In the genomic region with DNA sequence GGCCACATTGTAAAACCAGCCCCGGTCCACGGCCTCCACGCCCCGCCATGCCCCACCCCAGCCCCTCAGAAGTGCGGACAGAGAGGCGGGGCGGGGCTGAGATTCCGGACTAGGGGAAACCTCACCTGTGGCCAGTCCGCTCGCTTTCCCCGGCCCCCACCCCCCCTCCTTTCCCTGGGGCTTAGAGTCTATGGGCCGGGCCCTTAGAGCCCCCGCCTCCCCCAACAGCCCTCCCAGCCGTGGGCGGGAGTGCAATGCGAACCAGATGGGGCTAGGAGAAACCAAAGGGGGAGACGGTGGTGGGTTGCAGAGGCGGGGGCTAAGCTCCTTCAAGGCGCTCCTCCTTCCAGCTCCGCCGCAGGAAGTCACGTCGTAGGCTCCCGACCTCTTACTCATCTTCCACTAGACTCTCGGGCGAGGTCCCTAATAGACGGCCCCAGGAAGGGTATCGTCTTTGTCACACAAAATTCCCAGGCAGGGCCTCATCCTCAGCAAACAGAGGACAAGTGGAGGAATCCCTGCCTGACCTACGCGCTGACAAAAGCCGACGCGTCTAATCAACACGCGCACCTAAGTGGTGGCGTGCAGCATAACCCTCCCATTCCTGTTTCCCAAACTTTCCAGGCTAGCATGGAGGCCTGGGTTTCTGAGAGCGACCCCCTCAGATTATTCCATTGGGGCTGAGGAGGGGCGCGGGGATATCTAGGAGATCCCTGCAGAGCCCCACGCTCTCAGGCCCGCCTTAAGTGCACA, we compare ENCODE assay signal across 1 cellular context.
TF ChIP-seq lines count a peak whose summit lies in the region.

No MANE protein-coding gene starts in this region.

TF ChIP-seq in GM12878, 131 proteins besides CTCF, POLR2A, EP300 and RAD21 (continued from another document and continues in another):
- TF ChIP-seq GABPA (IDR thresholded peaks at IDR 0.05; ENCODE audit: low read depth): no peak
- no peak for TF ChIP-seq RAD51 (IDR thresholded peaks at IDR 0.05)
- TF ChIP-seq RELA (IDR thresholded peaks at IDR 0.05; ENCODE audit: borderline replicate concordance, partially characterized antibody): peak; percentile 14
- TF ChIP-seq, protein P1, sequence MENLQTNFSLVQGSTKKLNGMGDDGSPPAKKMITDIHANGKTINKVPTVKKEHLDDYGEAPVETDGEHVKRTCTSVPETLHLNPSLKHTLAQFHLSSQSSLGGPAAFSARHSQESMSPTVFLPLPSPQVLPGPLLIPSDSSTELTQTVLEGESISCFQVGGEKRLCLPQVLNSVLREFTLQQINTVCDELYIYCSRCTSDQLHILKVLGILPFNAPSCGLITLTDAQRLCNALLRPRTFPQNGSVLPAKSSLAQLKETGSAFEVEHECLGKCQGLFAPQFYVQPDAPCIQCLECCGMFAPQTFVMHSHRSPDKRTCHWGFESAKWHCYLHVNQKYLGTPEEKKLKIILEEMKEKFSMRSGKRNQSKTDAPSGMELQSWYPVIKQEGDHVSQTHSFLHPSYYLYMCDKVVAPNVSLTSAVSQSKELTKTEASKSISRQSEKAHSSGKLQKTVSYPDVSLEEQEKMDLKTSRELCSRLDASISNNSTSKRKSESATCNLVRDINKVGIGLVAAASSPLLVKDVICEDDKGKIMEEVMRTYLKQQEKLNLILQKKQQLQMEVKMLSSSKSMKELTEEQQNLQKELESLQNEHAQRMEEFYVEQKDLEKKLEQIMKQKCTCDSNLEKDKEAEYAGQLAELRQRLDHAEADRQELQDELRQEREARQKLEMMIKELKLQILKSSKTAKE (IDR thresholded peaks at IDR 0.05; ENCODE audit: low read depth, poor library complexity, severe bottlenecking): no peak
- no peak for TF ChIP-seq NFXL1 (IDR thresholded peaks at IDR 0.05; ENCODE audit: borderline replicate concordance)
- TF ChIP-seq HDAC2 (IDR thresholded peaks at IDR 0.05): no peak
- TF ChIP-seq, protein P2, sequence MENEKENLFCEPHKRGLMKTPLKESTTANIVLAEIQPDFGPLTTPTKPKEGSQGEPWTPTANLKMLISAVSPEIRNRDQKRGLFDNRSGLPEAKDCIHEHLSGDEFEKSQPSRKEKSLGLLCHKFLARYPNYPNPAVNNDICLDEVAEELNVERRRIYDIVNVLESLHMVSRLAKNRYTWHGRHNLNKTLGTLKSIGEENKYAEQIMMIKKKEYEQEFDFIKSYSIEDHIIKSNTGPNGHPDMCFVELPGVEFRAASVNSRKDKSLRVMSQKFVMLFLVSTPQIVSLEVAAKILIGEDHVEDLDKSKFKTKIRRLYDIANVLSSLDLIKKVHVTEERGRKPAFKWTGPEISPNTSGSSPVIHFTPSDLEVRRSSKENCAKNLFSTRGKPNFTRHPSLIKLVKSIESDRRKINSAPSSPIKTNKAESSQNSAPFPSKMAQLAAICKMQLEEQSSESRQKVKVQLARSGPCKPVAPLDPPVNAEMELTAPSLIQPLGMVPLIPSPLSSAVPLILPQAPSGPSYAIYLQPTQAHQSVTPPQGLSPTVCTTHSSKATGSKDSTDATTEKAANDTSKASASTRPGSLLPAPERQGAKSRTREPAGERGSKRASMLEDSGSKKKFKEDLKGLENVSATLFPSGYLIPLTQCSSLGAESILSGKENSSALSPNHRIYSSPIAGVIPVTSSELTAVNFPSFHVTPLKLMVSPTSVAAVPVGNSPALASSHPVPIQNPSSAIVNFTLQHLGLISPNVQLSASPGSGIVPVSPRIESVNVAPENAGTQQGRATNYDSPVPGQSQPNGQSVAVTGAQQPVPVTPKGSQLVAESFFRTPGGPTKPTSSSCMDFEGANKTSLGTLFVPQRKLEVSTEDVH (IDR thresholded peaks at IDR 0.05; ENCODE audit: low read depth, partially characterized antibody): no peak
- TF ChIP-seq, protein P3, sequence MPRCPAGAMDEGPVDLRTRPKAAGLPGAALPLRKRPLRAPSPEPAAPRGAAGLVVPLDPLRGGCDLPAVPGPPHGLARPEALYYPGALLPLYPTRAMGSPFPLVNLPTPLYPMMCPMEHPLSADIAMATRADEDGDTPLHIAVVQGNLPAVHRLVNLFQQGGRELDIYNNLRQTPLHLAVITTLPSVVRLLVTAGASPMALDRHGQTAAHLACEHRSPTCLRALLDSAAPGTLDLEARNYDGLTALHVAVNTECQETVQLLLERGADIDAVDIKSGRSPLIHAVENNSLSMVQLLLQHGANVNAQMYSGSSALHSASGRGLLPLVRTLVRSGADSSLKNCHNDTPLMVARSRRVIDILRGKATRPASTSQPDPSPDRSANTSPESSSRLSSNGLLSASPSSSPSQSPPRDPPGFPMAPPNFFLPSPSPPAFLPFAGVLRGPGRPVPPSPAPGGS (IDR thresholded peaks at IDR 0.05; ENCODE audit: borderline replicate concordance, insufficient read depth, low read depth, low read length, poor library complexity, severe bottlenecking): no peak
- TF ChIP-seq, protein P4, sequence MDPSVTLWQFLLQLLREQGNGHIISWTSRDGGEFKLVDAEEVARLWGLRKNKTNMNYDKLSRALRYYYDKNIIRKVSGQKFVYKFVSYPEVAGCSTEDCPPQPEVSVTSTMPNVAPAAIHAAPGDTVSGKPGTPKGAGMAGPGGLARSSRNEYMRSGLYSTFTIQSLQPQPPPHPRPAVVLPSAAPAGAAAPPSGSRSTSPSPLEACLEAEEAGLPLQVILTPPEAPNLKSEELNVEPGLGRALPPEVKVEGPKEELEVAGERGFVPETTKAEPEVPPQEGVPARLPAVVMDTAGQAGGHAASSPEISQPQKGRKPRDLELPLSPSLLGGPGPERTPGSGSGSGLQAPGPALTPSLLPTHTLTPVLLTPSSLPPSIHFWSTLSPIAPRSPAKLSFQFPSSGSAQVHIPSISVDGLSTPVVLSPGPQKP (IDR thresholded peaks at IDR 0.05; ENCODE audit: low read depth, low read length): no peak
- TF ChIP-seq ZBED1 (IDR thresholded peaks at IDR 0.05; ENCODE audit: borderline replicate concordance): peak; percentile 82; the same call in 1 of the 2 replicates
- TF ChIP-seq HDGF (IDR thresholded peaks at IDR 0.05): no peak
- peak; percentile 38; the same call in 1 of the 2 replicates for TF ChIP-seq TCF3 (IDR thresholded peaks at IDR 0.05; ENCODE audit: borderline replicate concordance, insufficient read depth, low read depth, low read length)
- no peak for TF ChIP-seq YBX1 (IDR thresholded peaks at IDR 0.05)
- no peak for TF ChIP-seq NR2F1 (conservative IDR thresholded peaks at IDR 0.05)
- TF ChIP-seq, protein P5, sequence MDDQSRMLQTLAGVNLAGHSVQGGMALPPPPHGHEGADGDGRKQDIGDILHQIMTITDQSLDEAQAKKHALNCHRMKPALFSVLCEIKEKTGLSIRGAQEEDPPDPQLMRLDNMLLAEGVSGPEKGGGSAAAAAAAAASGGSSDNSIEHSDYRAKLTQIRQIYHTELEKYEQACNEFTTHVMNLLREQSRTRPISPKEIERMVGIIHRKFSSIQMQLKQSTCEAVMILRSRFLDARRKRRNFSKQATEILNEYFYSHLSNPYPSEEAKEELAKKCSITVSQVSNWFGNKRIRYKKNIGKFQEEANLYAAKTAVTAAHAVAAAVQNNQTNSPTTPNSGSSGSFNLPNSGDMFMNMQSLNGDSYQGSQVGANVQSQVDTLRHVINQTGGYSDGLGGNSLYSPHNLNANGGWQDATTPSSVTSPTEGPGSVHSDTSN (IDR thresholded peaks at IDR 0.05; ENCODE audit: insufficient replicate concordance, low read depth, low read length): no peak
- TF ChIP-seq, protein P6, sequence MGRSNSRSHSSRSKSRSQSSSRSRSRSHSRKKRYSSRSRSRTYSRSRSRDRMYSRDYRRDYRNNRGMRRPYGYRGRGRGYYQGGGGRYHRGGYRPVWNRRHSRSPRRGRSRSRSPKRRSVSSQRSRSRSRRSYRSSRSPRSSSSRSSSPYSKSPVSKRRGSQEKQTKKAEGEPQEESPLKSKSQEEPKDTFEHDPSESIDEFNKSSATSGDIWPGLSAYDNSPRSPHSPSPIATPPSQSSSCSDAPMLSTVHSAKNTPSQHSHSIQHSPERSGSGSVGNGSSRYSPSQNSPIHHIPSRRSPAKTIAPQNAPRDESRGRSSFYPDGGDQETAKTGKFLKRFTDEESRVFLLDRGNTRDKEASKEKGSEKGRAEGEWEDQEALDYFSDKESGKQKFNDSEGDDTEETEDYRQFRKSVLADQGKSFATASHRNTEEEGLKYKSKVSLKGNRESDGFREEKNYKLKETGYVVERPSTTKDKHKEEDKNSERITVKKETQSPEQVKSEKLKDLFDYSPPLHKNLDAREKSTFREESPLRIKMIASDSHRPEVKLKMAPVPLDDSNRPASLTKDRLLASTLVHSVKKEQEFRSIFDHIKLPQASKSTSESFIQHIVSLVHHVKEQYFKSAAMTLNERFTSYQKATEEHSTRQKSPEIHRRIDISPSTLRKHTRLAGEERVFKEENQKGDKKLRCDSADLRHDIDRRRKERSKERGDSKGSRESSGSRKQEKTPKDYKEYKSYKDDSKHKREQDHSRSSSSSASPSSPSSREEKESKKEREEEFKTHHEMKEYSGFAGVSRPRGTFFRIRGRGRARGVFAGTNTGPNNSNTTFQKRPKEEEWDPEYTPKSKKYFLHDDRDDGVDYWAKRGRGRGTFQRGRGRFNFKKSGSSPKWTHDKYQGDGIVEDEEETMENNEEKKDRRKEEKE (IDR thresholded peaks at IDR 0.05): no peak
- peak in 1 of 2 experiments; percentile 42; a peak in 1 of 4 replicates for TF ChIP-seq BHLHE40 (IDR thresholded peaks at IDR 0.05; ENCODE audit: borderline replicate concordance in 1 of 2, low read depth in 2 of 2, low read length in 1 of 2)
- TF ChIP-seq JUND (IDR thresholded peaks at IDR 0.05; ENCODE audit: low read depth, low read length): no peak
- TF ChIP-seq PAX8 (IDR thresholded peaks at IDR 0.05): no peak
- no peak for TF ChIP-seq FOXM1 (IDR thresholded peaks at IDR 0.05; ENCODE audit: low read depth, low read length)
- TF ChIP-seq RUNX3 (IDR thresholded peaks at IDR 0.05; ENCODE audit: low read length): no peak
- no peak; the same call in 1 of the 2 replicates for TF ChIP-seq ESRRA (IDR thresholded peaks at IDR 0.05; ENCODE audit: low read length)
- TF ChIP-seq SMARCA5 (IDR thresholded peaks at IDR 0.05): 0 out of 2 replicates have a peak, but pooled peaks have one; percentile 70
- TF ChIP-seq CHD4 (IDR thresholded peaks at IDR 0.05): no peak; the same call in 1 of the 2 replicates
- TF ChIP-seq NFYA (IDR thresholded peaks at IDR 0.05; ENCODE audit: borderline replicate concordance, low read depth, low read length): no peak
- TF ChIP-seq POLR2AphosphoS5 (IDR thresholded peaks at IDR 0.05; ENCODE audit: low read length): peak; percentile 85
- peak; percentile 77; a peak in 3 of 4 replicates for TF ChIP-seq IKZF2 (IDR thresholded peaks at IDR 0.05)
- no peak for TF ChIP-seq SREBF2 (IDR thresholded peaks at IDR 0.05; ENCODE audit: low read length)
- TF ChIP-seq SIN3A (IDR thresholded peaks at IDR 0.05; ENCODE audit: low read depth, low read length): no peak
- 0 out of 2 replicates have a peak, but pooled peaks have one; percentile 17 for TF ChIP-seq MTA2 (IDR thresholded peaks at IDR 0.05; ENCODE audit: low read depth)
- TF ChIP-seq PAX5 (IDR thresholded peaks at IDR 0.05; ENCODE audit: borderline replicate concordance, low read depth, low read length): no peak
- no peak for TF ChIP-seq FOS (IDR thresholded peaks at IDR 0.05; ENCODE audit: borderline replicate concordance, extremely low read depth, insufficient read length)
- TF ChIP-seq TBL1XR1 (IDR thresholded peaks at IDR 0.05; ENCODE audit: low read depth, low read length): 0 out of 2 replicates have a peak, but pooled peaks have one; percentile 49
- no peak for TF ChIP-seq ZZZ3 (IDR thresholded peaks at IDR 0.05; ENCODE audit: control insufficient read depth, insufficient read length, low read depth)
- TF ChIP-seq, protein P7, sequence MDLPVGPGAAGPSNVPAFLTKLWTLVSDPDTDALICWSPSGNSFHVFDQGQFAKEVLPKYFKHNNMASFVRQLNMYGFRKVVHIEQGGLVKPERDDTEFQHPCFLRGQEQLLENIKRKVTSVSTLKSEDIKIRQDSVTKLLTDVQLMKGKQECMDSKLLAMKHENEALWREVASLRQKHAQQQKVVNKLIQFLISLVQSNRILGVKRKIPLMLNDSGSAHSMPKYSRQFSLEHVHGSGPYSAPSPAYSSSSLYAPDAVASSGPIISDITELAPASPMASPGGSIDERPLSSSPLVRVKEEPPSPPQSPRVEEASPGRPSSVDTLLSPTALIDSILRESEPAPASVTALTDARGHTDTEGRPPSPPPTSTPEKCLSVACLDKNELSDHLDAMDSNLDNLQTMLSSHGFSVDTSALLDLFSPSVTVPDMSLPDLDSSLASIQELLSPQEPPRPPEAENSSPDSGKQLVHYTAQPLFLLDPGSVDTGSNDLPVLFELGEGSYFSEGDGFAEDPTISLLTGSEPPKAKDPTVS (IDR thresholded peaks at IDR 0.05; ENCODE audit: low read depth, low read length): no peak
- TF ChIP-seq MEF2A (IDR thresholded peaks at IDR 0.05; ENCODE audit: insufficient read depth, low read depth, low read length): 0 out of 2 replicates have a peak, but pooled peaks have one; percentile 14
- no peak for TF ChIP-seq ZNF274 (IDR thresholded peaks at IDR 0.05; ENCODE audit: insufficient read depth, insufficient read length)
- no peak for TF ChIP-seq HDAC6 (IDR thresholded peaks at IDR 0.05; ENCODE audit: unreplicated experiment)
- TF ChIP-seq, protein P8, sequence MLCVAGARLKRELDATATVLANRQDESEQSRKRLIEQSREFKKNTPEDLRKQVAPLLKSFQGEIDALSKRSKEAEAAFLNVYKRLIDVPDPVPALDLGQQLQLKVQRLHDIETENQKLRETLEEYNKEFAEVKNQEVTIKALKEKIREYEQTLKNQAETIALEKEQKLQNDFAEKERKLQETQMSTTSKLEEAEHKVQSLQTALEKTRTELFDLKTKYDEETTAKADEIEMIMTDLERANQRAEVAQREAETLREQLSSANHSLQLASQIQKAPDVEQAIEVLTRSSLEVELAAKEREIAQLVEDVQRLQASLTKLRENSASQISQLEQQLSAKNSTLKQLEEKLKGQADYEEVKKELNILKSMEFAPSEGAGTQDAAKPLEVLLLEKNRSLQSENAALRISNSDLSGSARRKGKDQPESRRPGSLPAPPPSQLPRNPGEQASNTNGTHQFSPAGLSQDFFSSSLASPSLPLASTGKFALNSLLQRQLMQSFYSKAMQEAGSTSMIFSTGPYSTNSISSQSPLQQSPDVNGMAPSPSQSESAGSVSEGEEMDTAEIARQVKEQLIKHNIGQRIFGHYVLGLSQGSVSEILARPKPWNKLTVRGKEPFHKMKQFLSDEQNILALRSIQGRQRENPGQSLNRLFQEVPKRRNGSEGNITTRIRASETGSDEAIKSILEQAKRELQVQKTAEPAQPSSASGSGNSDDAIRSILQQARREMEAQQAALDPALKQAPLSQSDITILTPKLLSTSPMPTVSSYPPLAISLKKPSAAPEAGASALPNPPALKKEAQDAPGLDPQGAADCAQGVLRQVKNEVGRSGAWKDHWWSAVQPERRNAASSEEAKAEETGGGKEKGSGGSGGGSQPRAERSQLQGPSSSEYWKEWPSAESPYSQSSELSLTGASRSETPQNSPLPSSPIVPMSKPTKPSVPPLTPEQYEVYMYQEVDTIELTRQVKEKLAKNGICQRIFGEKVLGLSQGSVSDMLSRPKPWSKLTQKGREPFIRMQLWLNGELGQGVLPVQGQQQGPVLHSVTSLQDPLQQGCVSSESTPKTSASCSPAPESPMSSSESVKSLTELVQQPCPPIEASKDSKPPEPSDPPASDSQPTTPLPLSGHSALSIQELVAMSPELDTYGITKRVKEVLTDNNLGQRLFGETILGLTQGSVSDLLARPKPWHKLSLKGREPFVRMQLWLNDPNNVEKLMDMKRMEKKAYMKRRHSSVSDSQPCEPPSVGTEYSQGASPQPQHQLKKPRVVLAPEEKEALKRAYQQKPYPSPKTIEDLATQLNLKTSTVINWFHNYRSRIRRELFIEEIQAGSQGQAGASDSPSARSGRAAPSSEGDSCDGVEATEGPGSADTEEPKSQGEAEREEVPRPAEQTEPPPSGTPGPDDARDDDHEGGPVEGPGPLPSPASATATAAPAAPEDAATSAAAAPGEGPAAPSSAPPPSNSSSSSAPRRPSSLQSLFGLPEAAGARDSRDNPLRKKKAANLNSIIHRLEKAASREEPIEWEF (IDR thresholded peaks at IDR 0.05; ENCODE audit: insufficient replicate concordance, low read depth, low read length): no peak
